ENCODE assay signal across 8 cellular contexts in the genomic region with DNA sequence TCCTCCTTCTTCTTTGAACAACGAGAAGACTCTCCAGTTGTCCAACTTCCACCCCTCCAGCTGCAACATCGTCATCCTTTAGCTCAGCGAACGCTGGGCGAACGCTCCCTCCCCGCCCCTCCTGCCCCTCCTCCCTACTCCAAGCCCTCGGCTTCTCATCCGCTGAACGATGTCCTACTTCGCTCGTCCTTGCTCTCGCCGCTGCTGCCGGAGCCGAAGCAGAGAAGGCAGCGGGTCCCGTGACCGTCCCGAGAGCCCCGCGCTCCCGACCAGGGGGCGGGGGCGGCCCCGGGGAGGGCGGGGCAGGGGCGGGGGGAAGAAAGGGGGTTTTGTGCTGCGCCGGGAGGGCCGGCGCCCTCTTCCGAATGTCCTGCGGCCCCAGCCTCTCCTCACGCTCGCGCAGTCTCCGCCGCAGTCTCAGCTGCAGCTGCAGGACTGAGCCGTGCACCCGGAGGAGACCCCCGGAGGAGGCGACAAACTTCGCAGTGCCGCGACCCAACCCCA. TPM values are rescaled to one million over a fixed set of nuclear protein-coding genes. Genes with fewer than 3 reads are reported as not detected.
A peak's percentile ranks its signal among the peaks of the same experiment; 100 is the strongest.
DNase-seq lines count a peak whose midpoint lies in the region; ATAC-seq, FAIRE-seq and TF ChIP-seq lines count a peak whose summit lies in the region.

TSS of gene BCAN (plus strand) at position 357 of the 504 bp plus-strand sequence. CDS start 3,938 bp downstream, outside the sequence.

- ATAC-seq in K562 (peak; percentile 45), lower lobe of right lung (peak; percentile 31 to 37)

- H3K4me2 ChIP-seq in K562 (ENCODE audit: insufficient read depth, low read length) (no peak within 1 kb of the TSS), OCI-LY7 (ENCODE audit: low read length) (no peak within 1 kb of the TSS)

- no peaks in the 10 kb centered on the region for H3K9me2 ChIP-seq in OCI-LY7 (ENCODE audit: insufficient read depth, low read length)

- in situ Hi-C loops in K562 (cut with MboI): no loop called here

- H3K9me3 ChIP-seq in A673 (ENCODE audit: low read depth, low read length, poor library complexity, severe bottlenecking): no peaks in the 10 kb centered on the region
- H3K9me3 ChIP-seq in HUES64 (ENCODE audit: insufficient read depth, low read depth, low read length): no peaks in the 10 kb centered on the region
- no peaks in the 10 kb centered on the region for H3K9me3 ChIP-seq in K562 (replicated peaks; ENCODE audit: control insufficient read depth, insufficient read depth, low read depth, low read length)
- no peaks in the 10 kb centered on the region for H3K9me3 ChIP-seq in lower lobe of right lung
- no peaks in the 10 kb centered on the region for H3K9me3 ChIP-seq in tibial artery
- no peaks in the 10 kb centered on the region for H3K9me3 ChIP-seq in OCI-LY7 (ENCODE audit: low read length)

- H3K27ac ChIP-seq in A673 (ENCODE audit: low read depth, low read length, poor library complexity, severe bottlenecking) (no peak within 1 kb of the TSS), HUES64 (ENCODE audit: low read depth, low read length) (no peak within 1 kb of the TSS), K562 (ENCODE audit: extremely low read depth, low read depth, low read length) (no peak within 1 kb of the TSS), lower lobe of right lung (no peak within 1 kb of the TSS), tibial artery (no peak within 1 kb of the TSS), OCI-LY7 (ENCODE audit: low read depth, low read length, poor library complexity, severe bottlenecking) (no peak within 1 kb of the TSS)

- no peak for TF ChIP-seq POLR2A in K562 (conservative IDR thresholded peaks at IDR 0.05)

- DNase-seq in A673 (ENCODE audit: low spot score) (no peak), K562 (ENCODE audit: extremely low read depth in 1 of 4, low spot score in 3 of 4) (peak in 2 of 4 experiments; percentile 55 to 58), lower lobe of right lung (no peak), tibial artery (no peak), SIG-M5 treated with dmso at 0.1 percent for 504 hours (lab: John Stamatoyannopoulos, UW; ENCODE audit: unreplicated experiment) (no peak), NCI-H446 (lab: John Stamatoyannopoulos, UW) (no peak), OCI-LY7 (ENCODE audit: low spot score) (no peak)

- H3K36me3 ChIP-seq in A673 (ENCODE audit: insufficient read depth, low read length, poor library complexity, severe bottlenecking) (no peaks in the 10 kb centered on the region), HUES64 (ENCODE audit: insufficient read depth, low read length) (no peaks in the 10 kb centered on the region), K562 (ENCODE audit: control insufficient read depth, insufficient read depth, low read length) (peaks cover 38% of the 10 kb centered on the region), lower lobe of right lung (no peaks in the 10 kb centered on the region), tibial artery (no peaks in the 10 kb centered on the region), OCI-LY7 (ENCODE audit: insufficient read depth, low read length) (no peaks in the 10 kb centered on the region)

- TF ChIP-seq CTCF in A673 (conservative IDR thresholded peaks at IDR 0.05; ENCODE audit: low read depth, low read length) (no peak), K562 (IDR thresholded peaks at IDR 0.05 in 2 of 3, conservative IDR thresholded peaks at IDR 0.05 in 1 of 3; ENCODE audit: insufficient read depth in 2 of 3, low read depth in 1 of 3, low read length in 3 of 3) (no peak), lower lobe of right lung (IDR thresholded peaks at IDR 0.05) (no peak), tibial artery (IDR thresholded peaks at IDR 0.05) (no peak), OCI-LY7 (conservative IDR thresholded peaks at IDR 0.05; ENCODE audit: low read length) (no peak)

- H4K20me1 ChIP-seq in K562 (replicated peaks; ENCODE audit: control insufficient read depth, insufficient read depth, low read length) (peaks cover 46% of the 10 kb centered on the region), OCI-LY7 (ENCODE audit: insufficient read depth, low read length) (no peaks in the 10 kb centered on the region)

- H3K4me1 ChIP-seq in A673 (ENCODE audit: insufficient read depth, low read length, poor library complexity, severe bottlenecking) (peaks cover 4% of the 10 kb centered on the region), HUES64 (ENCODE audit: insufficient read depth, low read length) (peaks cover 12% of the 10 kb centered on the region; the same call in 1 of the 2 replicates), K562 (replicated peaks in 1 of 2; ENCODE audit: control insufficient read depth in 2 of 2, insufficient read depth in 2 of 2, low read length in 2 of 2) (peaks cover 0 to 18% of the 10 kb centered on the region in 2 experiments; a peak in 2 of 5 replicates), lower lobe of right lung (peaks cover 12% of the 10 kb centered on the region), tibial artery (peaks cover 0 to 20% (median 13%) of the 10 kb centered on the region in 4 donors), OCI-LY7 (ENCODE audit: insufficient read depth, low read length, poor library complexity, severe bottlenecking) (no peaks in the 10 kb centered on the region)

- intact Hi-C loops in A673 (cut with micrococcal nuclease; ENCODE audit: unreplicated experiment): no loop called here
- intact Hi-C loops in K562 (cut with micrococcal nuclease): no loop called here
- intact Hi-C loops in lower lobe of right lung (cut with DNase I): no loop called here
- intact Hi-C loops in tibial artery (cut with DNase I; ENCODE audit: low total_unique reads): no loop called here
- intact Hi-C loops in OCI-LY7 (cut with micrococcal nuclease; ENCODE audit: unreplicated experiment): no loop called here

- no peaks in the 10 kb centered on the region for H3K9me1 ChIP-seq in K562 (ENCODE audit: control insufficient read depth, insufficient read depth, low read length)

- H2AFZ ChIP-seq in K562 (ENCODE audit: low read depth, low read length): no peak within 1 kb of the TSS
- H2AFZ ChIP-seq in OCI-LY7 (ENCODE audit: low read length): no peak within 1 kb of the TSS

- under 1% methylated on average over 44 of the region's 46 CpGs for WGBS in HUES64
- WGBS in K562 (ENCODE audit: insufficient coverage, low coverage, missing lambda C conversion rate): 43% methylated on average over 7 of the region's 46 CpGs

- TF ChIP-seq EP300 in K562 (IDR thresholded peaks at IDR 0.05; ENCODE audit: low read length): no peak

- POLR2A ChIA-PET in A673 (lab: Charles Lee; ENCODE audit: low non-redundant PET): no interaction called here
- POLR2A ChIA-PET in K562 (lab: Yijun Ruan, JAX): interaction anchor here (1.0 to 1.3 kb wide), 3 partner anchors 10 to 131 kb away, joined by 3 read pairs; no protein-coding TSS in a partner anchor
- POLR2A ChIA-PET in OCI-LY7 (lab: Charles Lee): no interaction called here

- CTCF ChIA-PET in A673 (lab: Charles Lee) (interaction anchor here (0.5 to 0.7 kb wide), 2 partner anchors 20 to 35 kb away, joined by 3 read pairs; no protein-coding TSS in a partner anchor), K562 (lab: Yijun Ruan, JAX; ENCODE audit: low intra/inter-chr PET ratio) (no interaction called here), OCI-LY7 (lab: Charles Lee; ENCODE audit: unreplicated experiment) (no interaction called here)

- H3K9ac ChIP-seq in HUES64 (ENCODE audit: low read depth, low read length) (no peak within 1 kb of the TSS), K562 (ENCODE audit: insufficient read depth in 1 of 2, low read depth in 2 of 2, low read length in 2 of 2) (no peak within 1 kb of the TSS)

- H3K4me3 ChIP-seq in A673 (ENCODE audit: low read depth, low read length, poor library complexity, severe bottlenecking): peak within 1 kb of the TSS; percentile 26
- peak within 1 kb of the TSS; percentile 61 for H3K4me3 ChIP-seq in HUES64 (ENCODE audit: low read length)
- H3K4me3 ChIP-seq in K562: no peak within 1 kb of the TSS
- peak within 1 kb of the TSS; percentile 44 for H3K4me3 ChIP-seq in lower lobe of right lung
- peak within 1 kb of the TSS; percentile 25 to 30 for H3K4me3 ChIP-seq in tibial artery
- H3K4me3 ChIP-seq in OCI-LY7 (ENCODE audit: low read depth, low read length, poor library complexity, severe bottlenecking): no peak within 1 kb of the TSS

- BruUV-seq in A673 (replicated peaks; lab: Mats Ljungman, UMichigan) (no TSS peak), K562 (replicated peaks; lab: Mats Ljungman, UMichigan) (no TSS peak), OCI-LY7 (replicated peaks; lab: Mats Ljungman, UMichigan) (no TSS peak)

- peaks cover 86% of the 10 kb centered on the region for H3K27me3 ChIP-seq in A673 (replicated peaks; ENCODE audit: insufficient read depth, low read depth, low read length, poor library complexity)
- peaks cover 91% of the 10 kb centered on the region for H3K27me3 ChIP-seq in HUES64 (ENCODE audit: insufficient read depth, low read length)
- no peaks in the 10 kb centered on the region for H3K27me3 ChIP-seq in K562 (ENCODE audit: control insufficient read depth in 2 of 2, insufficient read depth in 2 of 2, low read length in 2 of 2)
- H3K27me3 ChIP-seq in lower lobe of right lung (ENCODE audit: low read depth): peaks cover 94% of the 10 kb centered on the region
- peaks cover 3 to 97% of the 10 kb centered on the region in 2 donors for H3K27me3 ChIP-seq in tibial artery

- H3K79me2 ChIP-seq in K562 (ENCODE audit: control insufficient read depth, insufficient read depth, low read length): no peaks in the 10 kb centered on the region
- H3K79me2 ChIP-seq in OCI-LY7 (ENCODE audit: insufficient read depth, low read depth, low read length): no peaks in the 10 kb centered on the region

- no peak for TF ChIP-seq RAD21 in K562 (CRISPR knock-in tag; conservative IDR thresholded peaks at IDR 0.05 in 1 of 2, IDR thresholded peaks at IDR 0.05 in 1 of 2)

- FAIRE-seq in K562 (lab: Jason Lieb, UNC): no peak

RNA-seq across cellular contexts. Expression of gene BCAN, which starts in this region (rescaled TPM):
- total RNA-seq in A673 (2021): not detected in 2 replicates
- polyA plus RNA-seq in HUES64 (2013, experiment 1 of 2): 1.6 TPM
- polyA plus RNA-seq in HUES64 (2013, experiment 2 of 2): 2.0 TPM
- total RNA-seq in K562 (2011; cell fraction: chromatin; rRNA removed; ENCODE audit: low replicate concordance): 0.12 TPM in 1 of 2 replicates, not detected in the other
- 0.17 and 0.26 TPM in 2 replicates for total RNA-seq in K562 (2011; cell fraction: nucleolus; rRNA removed)
- not detected in 2 replicates for total RNA-seq in K562 (2011; cell fraction: nucleoplasm; rRNA removed)
- 0.12 TPM in 1 of 2 replicates, not detected in the other for total RNA-seq in K562 (2014; rRNA removed)
- not detected in 2 replicates for total RNA-seq in K562 (2014; rRNA removed; fragmentation: Illumina TruSeq; extraction: Trizol)
- 0.08 TPM in 1 of 2 replicates, not detected in the other for total RNA-seq in K562 (2015; rRNA removed; fragmentation: Illumina TruSeq; extraction: Trizol)
- total RNA-seq in K562 (2021): 0.22 TPM in 1 of 2 replicates, not detected in the other
- polyA plus RNA-seq in K562 (2011; rRNA removed): 0.06 and 0.09 TPM in 2 replicates
- 0.04 and 0.25 TPM in 2 replicates for polyA plus RNA-seq in K562 (2011; cell fraction: cytosol; rRNA removed)
- polyA plus RNA-seq in K562 (2011; cell fraction: nucleus; rRNA removed): 0.06 and 0.21 TPM in 2 replicates
- 0.35 and 0.52 TPM in 2 replicates for polyA plus RNA-seq in K562 (2012)
- 0.19 and 0.33 TPM in 2 replicates for polyA plus RNA-seq in K562 (2014; fragmentation: Illumina TruSeq; extraction: Trizol)
- under 1 TPM in 1 of 2 experiments, not detected in 1; 0.04 TPM for polyA plus RNA-seq in K562 (2014; fragmentation: Nextera tagmentation; extraction: Ambion mirVana)
- polyA plus RNA-seq in K562 (2014; rRNA removed): 0.22 and 0.23 TPM in 2 replicates
- not detected in 2 replicates for polyA minus RNA-seq in K562 (2011; rRNA and poly(A)+ RNA removed)
- polyA minus RNA-seq in K562 (2011; cell fraction: cytosol; rRNA and poly(A)+ RNA removed): not detected in 2 replicates
- not detected in 2 replicates for polyA minus RNA-seq in K562 (2011; cell fraction: nucleus; rRNA and poly(A)+ RNA removed)
- total RNA-seq in lower lobe of right lung: not detected
- 0.44 TPM in 1 of 2 replicates, not detected in the other for total RNA-seq in OCI-LY7 (2014; rRNA removed; shearing (Covaris generic))
- total RNA-seq in OCI-LY7 (2022): not detected in 2 replicates

Comparison
In these comparisons a context has a peak if more than half of its experiments do, and no peak if none do; other contexts are left out.
1. Peak in ATAC-seq in K562; RNA of the gene not detected or under 1 TPM.
2. Peak in ATAC-seq and H3K4me3 ChIP-seq in lower lobe of right lung; RNA of the gene not detected or under 1 TPM.
3. H3K4me3 ChIP-seq: peak in A673 (single experiment), HUES64 (single experiment) and tibial artery (2 of 2); none in K562 (single experiment) and OCI-LY7 (single experiment).